18 cellular contexts compared by ENCODE assay signal in genomic region chr9:136418182-136419091, GRCh38. TPM values are rescaled to one million over a fixed set of nuclear protein-coding genes. Genes with fewer than 3 reads are reported as not detected.
DNase-seq lines count a peak whose midpoint lies in the region; ATAC-seq, FAIRE-seq and TF ChIP-seq lines count a peak whose summit lies in the region.
"Had no signal": no experiment of that assay in that cellular context is flagged by ENCODE, and none has a peak within 500 bp of the region (broad histone marks: within the 10 kb centered on the region; RNA-seq: fewer than 3 reads in every experiment).

No MANE protein-coding gene starts in this region.

- H3K9me3 ChIP-seq in HEK293 (ENCODE audit: control insufficient read depth, insufficient read depth, low read depth, low read length) (no peaks in the 10 kb centered on the region), HepG2 (ENCODE audit: low read length) (no peaks in the 10 kb centered on the region), small intestine (ENCODE audit: control insufficient read depth, low read depth) (no peaks in the 10 kb centered on the region), GM23248 (ENCODE audit: low read depth) (no peaks in the 10 kb centered on the region)
- H3K9me3 ChIP-seq: BLaER1 had no signal

- TF ChIP-seq CTCF in HEK293 (tag by site-specific recombination; IDR thresholded peaks at IDR 0.05) (no peak), RWPE1 (conservative IDR thresholded peaks at IDR 0.05; ENCODE audit: low read depth) (no peak), HepG2 (CRISPR knock-in tag; IDR thresholded peaks at IDR 0.05) (no peak)

- BruUV-seq in HepG2 (replicated peaks; lab: Mats Ljungman, UMichigan), result no TSS peak

- H3K4me1 ChIP-seq in HEK293 (ENCODE audit: control insufficient read depth, insufficient read depth, low read length), result no peaks in the 10 kb centered on the region
- no peaks in the 10 kb centered on the region for H3K4me1 ChIP-seq in HepG2 (ENCODE audit: insufficient read depth, low read length)
- H3K4me1 ChIP-seq in small intestine (ENCODE audit: control insufficient read depth in 2 of 2, insufficient read depth in 1 of 2, low read depth in 1 of 2, low read length in 1 of 2), result no peaks in the 10 kb centered on the region
- H3K4me1 ChIP-seq in GM23248 (ENCODE audit: insufficient read depth), result no peaks in the 10 kb centered on the region

- TF ChIP-seq POLR2A in HepG2 (IDR thresholded peaks at IDR 0.05; ENCODE audit: insufficient read depth in 1 of 2, low read depth in 2 of 2, low read length in 2 of 2), result no peak

- ATAC-seq in HepG2, result no peak
- ATAC-seq: GM23338, HCT116 had no signal

- H3K27ac Mint-ChIP-seq in activated naive CD8-positive, alpha-beta T cell treated with anti-CD3 and anti-CD28 coated beads for 36 hours, result no peak overlapping the region
- H3K27ac Mint-ChIP-seq: CD4-positive, alpha-beta memory T cell; GM23338 had no signal

- TF ChIP-seq RAD21 in HepG2 (CRISPR knock-in tag; IDR thresholded peaks at IDR 0.05), result no peak

- 95% methylated on average over 38 of the region's 48 CpGs for WGBS in HepG2 (ENCODE audit: low lambda C conversion rate)
- 86 to 92% (median 89%) methylated on average over 47 to 48 of the region's 48 CpGs for WGBS in small intestine, 3 donors
- WGBS in GM23248 (ENCODE audit: low coverage in 1 of 2, low lambda C conversion rate in 2 of 2, missing lambda C conversion rate in 2 of 2), 2 experiments, result 91 to 92% methylated on average over 47 to 48 of the region's 48 CpGs

- CTCF ChIA-PET in HEK293 (lab: Yijun Ruan, JAX), result interaction anchor here (0.7 to 0.9 kb wide), 2 partner anchors 67 to 195 kb away, joined by 4 read pairs; no protein-coding TSS in a partner anchor
- CTCF ChIA-PET in RWPE1 (lab: Yijun Ruan, JAX), result interaction anchor here (0.6 to 1.0 kb wide), 4 partner anchors 17 to 326 kb away, joined by 3 to 4 read pairs (median 3); no protein-coding TSS in a partner anchor
- CTCF ChIA-PET in HepG2 (lab: Yijun Ruan, JAX; ENCODE audit: low intra/inter-chr PET ratio, low total read pairs), result interaction anchor here (0.7 kb wide), 1 partner anchor 583 kb away, joined by 3 read pairs; no protein-coding TSS in a partner anchor

- H3K27me3 ChIP-seq in HepG2 (ENCODE audit: control insufficient read depth in 1 of 2, insufficient read depth in 2 of 2, low read length in 2 of 2) (no peaks in the 10 kb centered on the region), small intestine (ENCODE audit: control insufficient read depth in 2 of 2, insufficient read depth in 2 of 2, low read length in 2 of 2) (no peaks in the 10 kb centered on the region), GM23248 (replicated peaks; ENCODE audit: insufficient read depth) (no peaks in the 10 kb centered on the region)
- H3K27me3 ChIP-seq: BLaER1 had no signal

- no peak overlapping the region for H3K27ac ChIP-seq in HEK293 (ENCODE audit: extremely low read depth, low read depth, low read length)
- H3K27ac ChIP-seq in RWPE1, result peak overlapping the region; percentile 2; the same call in 1 of the 2 replicates
- no peak overlapping the region for H3K27ac ChIP-seq in HepG2 (ENCODE audit: extremely low read length, insufficient read depth, low read length)
- H3K27ac ChIP-seq in small intestine (ENCODE audit: low read depth in 1 of 2, low read length in 1 of 2), result no peak overlapping the region
- H3K27ac ChIP-seq in GM23248, result no peak overlapping the region
- H3K27ac ChIP-seq: BLaER1 had no signal

- no peaks in the 10 kb centered on the region for H3K9me3 Mint-ChIP-seq in activated naive CD8-positive, alpha-beta T cell treated with anti-CD3 and anti-CD28 coated beads for 36 hours
- H3K9me3 Mint-ChIP-seq: CD4-positive, alpha-beta memory T cell; GM23338 had no signal

- no peaks in the 10 kb centered on the region for H4K20me1 ChIP-seq in HepG2 (ENCODE audit: insufficient read depth, low read length)
- no peaks in the 10 kb centered on the region for H4K20me1 ChIP-seq in GM23248 (ENCODE audit: insufficient read depth)

- no peaks in the 10 kb centered on the region for H3K9me2 ChIP-seq in GM23248 (ENCODE audit: insufficient read depth)

- no peak for DNase-seq in RWPE1 (ENCODE audit: low spot score)
- no peak for DNase-seq in HepG2 (ENCODE audit: low spot score)
- peak; percentile 10 for DNase-seq in small intestine
- no peak for DNase-seq in activated naive CD8-positive, alpha-beta T cell treated with anti-CD3 and anti-CD28 coated beads for 36 hours
- DNase-seq in NCI-H526 treated with DMSO at 0.1 percent for 48 hours (lab: John Stamatoyannopoulos, UW), result no peak
- DNase-seq in GM23248, result no peak
- DNase-seq: Calu3; CD4-positive, alpha-beta memory T cell; GF-D8; NCI-H1417 treated with DMSO at 0.1 percent for 48 hours; NCI-H187 treated with DMSO at 0.1 percent for 48 hours; NCI-H345; NCI-H524 treated with DMSO at 0.1 percent for 48 hours had no signal

- H3K4me3 Mint-ChIP-seq in activated naive CD8-positive, alpha-beta T cell treated with anti-CD3 and anti-CD28 coated beads for 36 hours, result no peak overlapping the region
- H3K4me3 Mint-ChIP-seq: CD4-positive, alpha-beta memory T cell; GM23338 had no signal

- intact Hi-C loops in HepG2 (cut with micrococcal nuclease; ENCODE audit: unreplicated experiment), result no loop called here

- POLR2A ChIA-PET in HEK293 (lab: Yijun Ruan, JAX) (interaction anchor here (1.6 kb wide), 1 partner anchor 7 kb away, joined by 3 read pairs; the partner anchor contains the start of genes ENTR1 and PMPCA), RWPE1 (lab: Yijun Ruan, JAX; ENCODE audit: low non-redundant PET) (no interaction called here), HepG2 (lab: Yijun Ruan, JAX) (no interaction called here)

- H3K36me3 Mint-ChIP-seq in activated naive CD8-positive, alpha-beta T cell treated with anti-CD3 and anti-CD28 coated beads for 36 hours, result peaks cover 28% of the 10 kb centered on the region

- no peak for TF ChIP-seq EP300 in HepG2 (IDR thresholded peaks at IDR 0.05; ENCODE audit: low read depth in 2 of 2, low read length in 2 of 2)
- no peak for TF ChIP-seq EP300 in HepG2 (CRISPR knock-in tag; IDR thresholded peaks at IDR 0.05; ENCODE audit: borderline replicate concordance)

- H2AFZ ChIP-seq in HepG2 (ENCODE audit: low read length), result no peak overlapping the region
- H2AFZ ChIP-seq in GM23248, result no peak overlapping the region
- H2AFZ ChIP-seq: GM23338 had no signal

- H3K27me3 Mint-ChIP-seq in activated naive CD8-positive, alpha-beta T cell treated with anti-CD3 and anti-CD28 coated beads for 36 hours, result no peaks in the 10 kb centered on the region
- H3K27me3 Mint-ChIP-seq: CD4-positive, alpha-beta memory T cell had no signal

- no peaks in the 10 kb centered on the region for H3F3A ChIP-seq in GM23248 (ENCODE audit: insufficient read depth)

- no peak overlapping the region for H3K9ac ChIP-seq in HepG2 (ENCODE audit: insufficient read depth, low read depth, low read length)
- H3K9ac ChIP-seq in GM23248, result no peak overlapping the region
- H3K9ac ChIP-seq: BLaER1 had no signal

- in situ Hi-C loops in HepG2 (cut with HindIII; ENCODE audit: extremely low pct_ligation_motif_present, low pct_unique_long_range_greater_than_20kb) (no loop called here), GM23248 (cut with MboI) (no loop called here)

- FAIRE-seq in HepG2 (lab: Jason Lieb, UNC), result no peak
- FAIRE-seq in small intestine (lab: Jason Lieb, UNC), result no peak

- H3K4me3 ChIP-seq in HEK293 (ENCODE audit: low read depth, low read length), result no peak overlapping the region
- H3K4me3 ChIP-seq in HepG2 (replicated peaks in 1 of 3; ENCODE audit: insufficient read depth in 1 of 3, low read depth in 2 of 3, low read length in 3 of 3), result no peak overlapping the region
- H3K4me3 ChIP-seq in small intestine (ENCODE audit: low read depth in 1 of 2, low read length in 2 of 2), result no peak overlapping the region
- no peak overlapping the region for H3K4me3 ChIP-seq in GM23248
- H3K4me3 ChIP-seq: BLaER1, GM23338 had no signal

- no peak overlapping the region for H3K4me2 ChIP-seq in HepG2 (ENCODE audit: low read depth, low read length)
- H3K4me2 ChIP-seq in GM23248 (ENCODE audit: unreplicated experiment), result no peak overlapping the region
- H3K4me2 ChIP-seq: BLaER1, GM23338 had no signal

- H3K36me3 ChIP-seq in HEK293 (ENCODE audit: control insufficient read depth in 2 of 2, insufficient read depth in 1 of 2, low read length in 2 of 2) (peaks cover 21 to 96% of the 10 kb centered on the region in 2 experiments), HepG2 (replicated peaks in 1 of 2; ENCODE audit: control insufficient read depth in 1 of 2, insufficient read depth in 2 of 2, low read length in 2 of 2) (peaks cover 45 to 82% of the 10 kb centered on the region in 2 experiments), small intestine (ENCODE audit: control insufficient read depth in 2 of 2, insufficient read depth in 2 of 2, low read length in 2 of 2) (peaks cover 16 to 29% of the 10 kb centered on the region in 2 donors), GM23248 (ENCODE audit: low read depth) (peaks cover 41% of the 10 kb centered on the region)

- H3K4me1 Mint-ChIP-seq in activated naive CD8-positive, alpha-beta T cell treated with anti-CD3 and anti-CD28 coated beads for 36 hours, result no peaks in the 10 kb centered on the region
- H3K4me1 Mint-ChIP-seq: GM23338 had no signal

- H3K79me2 ChIP-seq in HepG2 (ENCODE audit: insufficient read depth, low read length) (peaks cover 5% of the 10 kb centered on the region), GM23248 (ENCODE audit: insufficient read depth) (peaks cover 34% of the 10 kb centered on the region)

RNA-seq across cellular contexts. Expression of gene PMPCA, which starts 8.0 kb away (rescaled TPM):
- 75.7 and 88.4 TPM in 2 replicates for total RNA-seq in HepG2 (2016; rRNA removed; fragmentation: Illumina TruSeq; extraction: Trizol)
- total RNA-seq in HepG2 (2016; cell fraction: cytosol; rRNA removed; fragmentation: Illumina TruSeq; extraction: Trizol; ENCODE audit: low read depth), result 14.1 and 15.7 TPM in 2 replicates
- total RNA-seq in HepG2 (2016; cell fraction: insoluble cytoplasmic fraction; rRNA removed; fragmentation: Illumina TruSeq; extraction: Trizol), result 70.5 and 92.4 TPM in 2 replicates
- 21.9 and 22.0 TPM in 2 replicates for total RNA-seq in HepG2 (2016; cell fraction: membrane; rRNA removed; fragmentation: Illumina TruSeq; extraction: Trizol)
- total RNA-seq in HepG2 (2016; cell fraction: nucleus; rRNA removed; fragmentation: Illumina TruSeq; extraction: Trizol), result 58.2 and 62.3 TPM in 2 replicates
- polyA plus RNA-seq in HepG2 (2011; rRNA removed) (70.2 and 80.2 TPM in 2 replicates), small intestine (10 to 100 TPM; 34.7 to 51.1 (median 46.7) TPM), GM23248 (2016; fragmentation: Nextera tagmentation; extraction: Ambion mirVana) (77.4 and 81.9 TPM in 2 replicates)
- polyA plus RNA-seq in HepG2 (2011; cell fraction: cytosol; rRNA removed), result 44.9 and 55.2 TPM in 2 replicates
- 206 and 222 TPM in 2 replicates for polyA plus RNA-seq in HepG2 (2011; cell fraction: nucleus; rRNA removed)
- polyA plus RNA-seq in HepG2 (2012), result 41.5 and 108 TPM in 2 replicates
- polyA plus RNA-seq in HepG2 (2016; cell fraction: cytosol; fragmentation: Illumina TruSeq; extraction: Trizol; ENCODE audit: low read depth), result 10.1 and 10.7 TPM in 2 replicates
- 86.9 and 90.6 TPM in 2 replicates for polyA plus RNA-seq in HepG2 (2016; cell fraction: insoluble cytoplasmic fraction; fragmentation: Illumina TruSeq; extraction: Trizol; ENCODE audit: low read depth)
- 13.3 and 15.7 TPM in 2 replicates for polyA plus RNA-seq in HepG2 (2016; cell fraction: membrane; fragmentation: Illumina TruSeq; extraction: Trizol; ENCODE audit: low read depth)
- polyA plus RNA-seq in HepG2 (2016; cell fraction: nucleus; fragmentation: Illumina TruSeq; extraction: Trizol; ENCODE audit: insufficient read depth, low read depth), result 114 and 129 TPM in 2 replicates
- polyA minus RNA-seq in HepG2 (2011; rRNA and poly(A)+ RNA removed; ENCODE audit: low replicate concordance), result 57.2 and 74.5 TPM in 2 replicates
- 22.3 and 23.8 TPM in 2 replicates for polyA minus RNA-seq in HepG2 (2011; cell fraction: cytosol; rRNA and poly(A)+ RNA removed)
- 42.0 and 54.2 TPM in 2 replicates for polyA minus RNA-seq in HepG2 (2011; cell fraction: nucleus; rRNA and poly(A)+ RNA removed)
- 100 to 1,000 TPM; 124 to 130 TPM for total RNA-seq in activated naive CD8-positive, alpha-beta T cell treated with anti-CD3 and anti-CD28 coated beads for 36 hours
- total RNA-seq in GM23248 (2014; rRNA removed; shearing (Covaris generic)), result 58.7 and 102 TPM in 2 replicates

RNA-seq across cellular contexts. Expression of gene ENTR1, which starts 8.0 kb away (rescaled TPM):
- total RNA-seq in HepG2 (2016; rRNA removed; fragmentation: Illumina TruSeq; extraction: Trizol), result 56.6 and 76.4 TPM in 2 replicates
- total RNA-seq in HepG2 (2016; cell fraction: cytosol; rRNA removed; fragmentation: Illumina TruSeq; extraction: Trizol; ENCODE audit: low read depth), result 47.6 and 52.6 TPM in 2 replicates
- 51.9 and 75.7 TPM in 2 replicates for total RNA-seq in HepG2 (2016; cell fraction: insoluble cytoplasmic fraction; rRNA removed; fragmentation: Illumina TruSeq; extraction: Trizol)
- 90.1 and 92.9 TPM in 2 replicates for total RNA-seq in HepG2 (2016; cell fraction: membrane; rRNA removed; fragmentation: Illumina TruSeq; extraction: Trizol)
- total RNA-seq in HepG2 (2016; cell fraction: nucleus; rRNA removed; fragmentation: Illumina TruSeq; extraction: Trizol), result 59.2 and 73.6 TPM in 2 replicates
- 70.1 and 84.2 TPM in 2 replicates for polyA plus RNA-seq in HepG2 (2011; rRNA removed)
- 35.5 and 40.6 TPM in 2 replicates for polyA plus RNA-seq in HepG2 (2011; cell fraction: cytosol; rRNA removed)
- polyA plus RNA-seq in HepG2 (2011; cell fraction: nucleus; rRNA removed), result 236 and 246 TPM in 2 replicates
- polyA plus RNA-seq in HepG2 (2012), result 48.1 and 65.0 TPM in 2 replicates
- polyA plus RNA-seq in HepG2 (2016; cell fraction: cytosol; fragmentation: Illumina TruSeq; extraction: Trizol; ENCODE audit: low read depth), result 47.0 and 48.8 TPM in 2 replicates
- 57.5 and 58.8 TPM in 2 replicates for polyA plus RNA-seq in HepG2 (2016; cell fraction: insoluble cytoplasmic fraction; fragmentation: Illumina TruSeq; extraction: Trizol; ENCODE audit: low read depth)
- polyA plus RNA-seq in HepG2 (2016; cell fraction: membrane; fragmentation: Illumina TruSeq; extraction: Trizol; ENCODE audit: low read depth), result 70.9 TPM in 2 replicates
- polyA plus RNA-seq in HepG2 (2016; cell fraction: nucleus; fragmentation: Illumina TruSeq; extraction: Trizol; ENCODE audit: insufficient read depth, low read depth), result 178 and 194 TPM in 2 replicates
- polyA minus RNA-seq in HepG2 (2011; rRNA and poly(A)+ RNA removed; ENCODE audit: low replicate concordance), result 57.8 and 122 TPM in 2 replicates
- 17.6 and 22.7 TPM in 2 replicates for polyA minus RNA-seq in HepG2 (2011; cell fraction: cytosol; rRNA and poly(A)+ RNA removed)
- 46.1 and 48.1 TPM in 2 replicates for polyA minus RNA-seq in HepG2 (2011; cell fraction: nucleus; rRNA and poly(A)+ RNA removed)
- polyA plus RNA-seq in small intestine, result 10 to 100 TPM; 22.7 to 37.8 (median 25.7) TPM
- 10 to 100 TPM; 55.4 to 58.2 TPM for total RNA-seq in activated naive CD8-positive, alpha-beta T cell treated with anti-CD3 and anti-CD28 coated beads for 36 hours
- total RNA-seq in GM23248 (2014; rRNA removed; shearing (Covaris generic)), result 36.4 and 50.2 TPM in 2 replicates
- polyA plus RNA-seq in GM23248 (2016; fragmentation: Nextera tagmentation; extraction: Ambion mirVana), result 11.2 and 13.0 TPM in 2 replicates

RNA-seq across cellular contexts. Expression of gene SNAPC4, which starts 18.5 kb away (rescaled TPM):
- total RNA-seq in HepG2 (2016; rRNA removed; fragmentation: Illumina TruSeq; extraction: Trizol), result 4.3 and 6.0 TPM in 2 replicates
- 0.51 and 0.88 TPM in 2 replicates for total RNA-seq in HepG2 (2016; cell fraction: cytosol; rRNA removed; fragmentation: Illumina TruSeq; extraction: Trizol; ENCODE audit: low read depth)
- 3.9 and 6.1 TPM in 2 replicates for total RNA-seq in HepG2 (2016; cell fraction: insoluble cytoplasmic fraction; rRNA removed; fragmentation: Illumina TruSeq; extraction: Trizol)
- total RNA-seq in HepG2 (2016; cell fraction: membrane; rRNA removed; fragmentation: Illumina TruSeq; extraction: Trizol), result 1.5 TPM in 2 replicates
- total RNA-seq in HepG2 (2016; cell fraction: nucleus; rRNA removed; fragmentation: Illumina TruSeq; extraction: Trizol), result 7.0 and 9.4 TPM in 2 replicates
- polyA plus RNA-seq in HepG2 (2011; rRNA removed) (2.0 and 3.3 TPM in 2 replicates), small intestine (1 to 10 TPM; 5.4 to 7.1 (median 5.6) TPM), GM23248 (2016; fragmentation: Nextera tagmentation; extraction: Ambion mirVana) (3.3 and 4.4 TPM in 2 replicates)
- polyA plus RNA-seq in HepG2 (2011; cell fraction: cytosol; rRNA removed), result 1.0 and 1.7 TPM in 2 replicates
- 20.5 and 27.4 TPM in 2 replicates for polyA plus RNA-seq in HepG2 (2011; cell fraction: nucleus; rRNA removed)
- 3.3 TPM in 2 replicates for polyA plus RNA-seq in HepG2 (2012)
- polyA plus RNA-seq in HepG2 (2016; cell fraction: cytosol; fragmentation: Illumina TruSeq; extraction: Trizol; ENCODE audit: low read depth), result 0.61 and 0.67 TPM in 2 replicates
- polyA plus RNA-seq in HepG2 (2016; cell fraction: insoluble cytoplasmic fraction; fragmentation: Illumina TruSeq; extraction: Trizol; ENCODE audit: low read depth), result 3.3 and 4.8 TPM in 2 replicates
- polyA plus RNA-seq in HepG2 (2016; cell fraction: membrane; fragmentation: Illumina TruSeq; extraction: Trizol; ENCODE audit: low read depth), result 1.2 and 1.3 TPM in 2 replicates
- 37.0 and 38.1 TPM in 2 replicates for polyA plus RNA-seq in HepG2 (2016; cell fraction: nucleus; fragmentation: Illumina TruSeq; extraction: Trizol; ENCODE audit: insufficient read depth, low read depth)
- 1.5 and 5.2 TPM in 2 replicates for polyA minus RNA-seq in HepG2 (2011; rRNA and poly(A)+ RNA removed; ENCODE audit: low replicate concordance)
- 0.53 and 1.1 TPM in 2 replicates for polyA minus RNA-seq in HepG2 (2011; cell fraction: cytosol; rRNA and poly(A)+ RNA removed)
- polyA minus RNA-seq in HepG2 (2011; cell fraction: nucleus; rRNA and poly(A)+ RNA removed), result 6.3 and 6.8 TPM in 2 replicates
- 10 to 100 TPM; 25.2 to 28.0 TPM for total RNA-seq in activated naive CD8-positive, alpha-beta T cell treated with anti-CD3 and anti-CD28 coated beads for 36 hours
- total RNA-seq in GM23248 (2014; rRNA removed; shearing (Covaris generic)), result 5.2 and 8.2 TPM in 2 replicates

RNA-seq across cellular contexts. Expression of gene INPP5E, which starts 21.2 kb away (rescaled TPM):
- total RNA-seq in HepG2 (2016; rRNA removed; fragmentation: Illumina TruSeq; extraction: Trizol), result 3.0 and 5.5 TPM in 2 replicates
- total RNA-seq in HepG2 (2016; cell fraction: cytosol; rRNA removed; fragmentation: Illumina TruSeq; extraction: Trizol; ENCODE audit: low read depth), result 0.91 and 1.3 TPM in 2 replicates
- total RNA-seq in HepG2 (2016; cell fraction: insoluble cytoplasmic fraction; rRNA removed; fragmentation: Illumina TruSeq; extraction: Trizol), result 2.7 and 5.4 TPM in 2 replicates
- 3.3 and 3.4 TPM in 2 replicates for total RNA-seq in HepG2 (2016; cell fraction: membrane; rRNA removed; fragmentation: Illumina TruSeq; extraction: Trizol)
- 5.6 and 6.0 TPM in 2 replicates for total RNA-seq in HepG2 (2016; cell fraction: nucleus; rRNA removed; fragmentation: Illumina TruSeq; extraction: Trizol)
- polyA plus RNA-seq in HepG2 (2011; rRNA removed) (5.5 and 7.5 TPM in 2 replicates), small intestine (1 to 10 TPM; 5.7 to 8.9 (median 5.7) TPM), GM23248 (2016; fragmentation: Nextera tagmentation; extraction: Ambion mirVana) (5.0 and 5.2 TPM in 2 replicates)
- polyA plus RNA-seq in HepG2 (2011; cell fraction: cytosol; rRNA removed), result 3.2 and 4.1 TPM in 2 replicates
- polyA plus RNA-seq in HepG2 (2011; cell fraction: nucleus; rRNA removed), result 45.5 and 51.1 TPM in 2 replicates
- 3.7 and 5.4 TPM in 2 replicates for polyA plus RNA-seq in HepG2 (2012)
- 0.89 and 1.0 TPM in 2 replicates for polyA plus RNA-seq in HepG2 (2016; cell fraction: cytosol; fragmentation: Illumina TruSeq; extraction: Trizol; ENCODE audit: low read depth)
- 4.0 and 5.3 TPM in 2 replicates for polyA plus RNA-seq in HepG2 (2016; cell fraction: insoluble cytoplasmic fraction; fragmentation: Illumina TruSeq; extraction: Trizol; ENCODE audit: low read depth)
- polyA plus RNA-seq in HepG2 (2016; cell fraction: membrane; fragmentation: Illumina TruSeq; extraction: Trizol; ENCODE audit: low read depth), result 2.6 and 3.1 TPM in 2 replicates
- 22.1 and 22.8 TPM in 2 replicates for polyA plus RNA-seq in HepG2 (2016; cell fraction: nucleus; fragmentation: Illumina TruSeq; extraction: Trizol; ENCODE audit: insufficient read depth, low read depth)
- polyA minus RNA-seq in HepG2 (2011; rRNA and poly(A)+ RNA removed; ENCODE audit: low replicate concordance), result 5.4 and 5.9 TPM in 2 replicates
- polyA minus RNA-seq in HepG2 (2011; cell fraction: cytosol; rRNA and poly(A)+ RNA removed), result 2.7 and 3.1 TPM in 2 replicates
- 5.8 and 7.5 TPM in 2 replicates for polyA minus RNA-seq in HepG2 (2011; cell fraction: nucleus; rRNA and poly(A)+ RNA removed)
- 10 to 100 TPM; 10.9 to 12.1 TPM for total RNA-seq in activated naive CD8-positive, alpha-beta T cell treated with anti-CD3 and anti-CD28 coated beads for 36 hours
- total RNA-seq in GM23248 (2014; rRNA removed; shearing (Covaris generic)), result 8.1 and 12.5 TPM in 2 replicates

RNA-seq across cellular contexts. Expression of gene CARD9, which starts 45.0 kb away (rescaled TPM):
- 3.6 and 7.4 TPM in 2 replicates for total RNA-seq in HepG2 (2016; rRNA removed; fragmentation: Illumina TruSeq; extraction: Trizol)
- total RNA-seq in HepG2 (2016; cell fraction: cytosol; rRNA removed; fragmentation: Illumina TruSeq; extraction: Trizol; ENCODE audit: low read depth), result 2.1 TPM in 2 replicates
- total RNA-seq in HepG2 (2016; cell fraction: insoluble cytoplasmic fraction; rRNA removed; fragmentation: Illumina TruSeq; extraction: Trizol), result 3.4 and 7.7 TPM in 2 replicates
- 1.7 and 2.5 TPM in 2 replicates for total RNA-seq in HepG2 (2016; cell fraction: membrane; rRNA removed; fragmentation: Illumina TruSeq; extraction: Trizol)
- 7.9 and 8.9 TPM in 2 replicates for total RNA-seq in HepG2 (2016; cell fraction: nucleus; rRNA removed; fragmentation: Illumina TruSeq; extraction: Trizol)
- 3.3 and 7.2 TPM in 2 replicates for polyA plus RNA-seq in HepG2 (2011; rRNA removed)
- 1.3 and 2.2 TPM in 2 replicates for polyA plus RNA-seq in HepG2 (2011; cell fraction: cytosol; rRNA removed)
- 51.0 and 60.5 TPM in 2 replicates for polyA plus RNA-seq in HepG2 (2011; cell fraction: nucleus; rRNA removed)
- 2.6 and 4.5 TPM in 2 replicates for polyA plus RNA-seq in HepG2 (2012)
- 0.79 and 1.0 TPM in 2 replicates for polyA plus RNA-seq in HepG2 (2016; cell fraction: cytosol; fragmentation: Illumina TruSeq; extraction: Trizol; ENCODE audit: low read depth)
- 2.6 and 5.2 TPM in 2 replicates for polyA plus RNA-seq in HepG2 (2016; cell fraction: insoluble cytoplasmic fraction; fragmentation: Illumina TruSeq; extraction: Trizol; ENCODE audit: low read depth)
- polyA plus RNA-seq in HepG2 (2016; cell fraction: membrane; fragmentation: Illumina TruSeq; extraction: Trizol; ENCODE audit: low read depth), result 0.66 and 0.74 TPM in 2 replicates
- 23.4 and 24.3 TPM in 2 replicates for polyA plus RNA-seq in HepG2 (2016; cell fraction: nucleus; fragmentation: Illumina TruSeq; extraction: Trizol; ENCODE audit: insufficient read depth, low read depth)
- 2.0 and 6.6 TPM in 2 replicates for polyA minus RNA-seq in HepG2 (2011; rRNA and poly(A)+ RNA removed; ENCODE audit: low replicate concordance)
- 0.62 and 0.99 TPM in 2 replicates for polyA minus RNA-seq in HepG2 (2011; cell fraction: cytosol; rRNA and poly(A)+ RNA removed)
- polyA minus RNA-seq in HepG2 (2011; cell fraction: nucleus; rRNA and poly(A)+ RNA removed), result 8.3 and 8.4 TPM in 2 replicates
- polyA plus RNA-seq in small intestine, result 1 to 10 TPM; 1.8 to 3.8 (median 2.0) TPM
- 1 to 10 TPM; 1.5 to 1.8 TPM for total RNA-seq in activated naive CD8-positive, alpha-beta T cell treated with anti-CD3 and anti-CD28 coated beads for 36 hours
- 0.11 TPM in 1 of 2 replicates, not detected in the other for total RNA-seq in GM23248 (2014; rRNA removed; shearing (Covaris generic))
- polyA plus RNA-seq in GM23248 (2016; fragmentation: Nextera tagmentation; extraction: Ambion mirVana), result 0.60 and 0.61 TPM in 2 replicates
- total RNA-seq: SK-MEL-5 had no signal
